1 cellular context compared by ENCODE assay signal in genomic region chr11:129866328-129866727, GRCh38.
TF ChIP-seq lines count a peak whose summit lies in the region.

No MANE protein-coding gene starts in this region.

TF ChIP-seq in HepG2, 621 proteins besides CTCF, POLR2A, EP300 and RAD21:
- TF ChIP-seq ATF5 (CRISPR knock-in tag; IDR thresholded peaks at IDR 0.05; ENCODE audit: low read depth) = no peak
- TF ChIP-seq ZNF703 (CRISPR knock-in tag; IDR thresholded peaks at IDR 0.05; ENCODE audit: borderline replicate concordance) = no peak
- TF ChIP-seq CBFB (CRISPR knock-in tag; IDR thresholded peaks at IDR 0.05) = no peak
- no peak for TF ChIP-seq ZNF510 (CRISPR knock-in tag; IDR thresholded peaks at IDR 0.05; ENCODE audit: low read depth)
- TF ChIP-seq POLR2AphosphoS5 (IDR thresholded peaks at IDR 0.05; ENCODE audit: low read depth, low read length) = 0 out of 2 replicates have a peak, but pooled peaks have one; percentile 4
- no peak for TF ChIP-seq ZNF337 (CRISPR knock-in tag; IDR thresholded peaks at IDR 0.05; ENCODE audit: borderline replicate concordance, low read depth)
- no peak for TF ChIP-seq MAFK (conservative IDR thresholded peaks at IDR 0.05 in 1 of 2, IDR thresholded peaks at IDR 0.05 in 1 of 2; ENCODE audit: low read length in 2 of 2)
